In the genomic region with DNA sequence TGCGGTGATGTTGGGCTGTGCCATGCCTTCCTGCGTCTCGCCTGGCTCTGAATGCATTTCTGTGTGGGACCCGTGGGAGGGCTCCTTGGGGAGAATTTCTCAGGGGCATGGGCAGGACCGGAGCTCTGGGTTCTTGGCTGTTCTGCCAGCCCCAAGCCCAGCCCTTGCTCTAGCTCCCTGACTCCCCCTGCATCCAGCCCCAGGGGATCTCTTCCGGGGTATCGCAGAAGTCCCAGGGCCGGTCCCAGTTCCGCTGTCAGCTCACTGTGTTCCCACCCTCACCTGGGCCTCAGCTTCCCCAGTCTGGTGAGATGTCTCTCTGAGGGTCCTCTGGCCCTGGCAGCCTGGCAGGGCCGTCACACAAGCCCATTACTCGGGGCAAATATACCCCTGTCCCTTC, we compare ENCODE assay signal across 25 cellular contexts. TPM values are rescaled to one million over a fixed set of nuclear protein-coding genes. Genes with fewer than 3 reads are reported as not detected.
DNase-seq lines count a peak whose midpoint lies in the region; ATAC-seq and TF ChIP-seq lines count a peak whose summit lies in the region.
"Had no signal": no experiment of that assay in that cellular context is flagged by ENCODE, and none has a peak within 500 bp of the region (broad histone marks: within the 10 kb centered on the region; RNA-seq: fewer than 3 reads in every experiment).

No MANE protein-coding gene starts in this region.

- no peak for TF ChIP-seq POLR2A in prostate gland (IDR thresholded peaks at IDR 0.05)

- no peak for TF ChIP-seq CTCF in brain (conservative IDR thresholded peaks at IDR 0.05)
- no peak for TF ChIP-seq CTCF in prostate gland (IDR thresholded peaks at IDR 0.05)

- H3K4me1 Mint-ChIP-seq in brain = peaks cover 7% of the 10 kb centered on the region
- H3K4me1 Mint-ChIP-seq in CD4-positive, alpha-beta memory T cell = no peaks in the 10 kb centered on the region

- 55% methylated on average over 11 of the region's 11 CpGs for WGBS in prostate gland

- POLR2A ChIA-PET in CD4-positive, alpha-beta memory T cell (lab: Charles Lee; ENCODE audit: partially characterized antibody) = no interaction called here

- ATAC-seq in GM19023 (IDR thresholded peaks at IDR 0.05; ENCODE audit: unreplicated experiment) = no peak
- ATAC-seq: GM12878, HCT116 had no signal

- no peaks in the 10 kb centered on the region for H3K9me3 ChIP-seq in BLaER1
- no peaks in the 10 kb centered on the region for H3K9me3 ChIP-seq in NT2/D1 (ENCODE audit: insufficient read depth, low read length)
- no peaks in the 10 kb centered on the region for H3K9me3 ChIP-seq in prostate gland
- no peaks in the 10 kb centered on the region for H3K9me3 ChIP-seq in CD4-positive, alpha-beta memory T cell (ENCODE audit: control insufficient read depth in 1 of 2, low read length in 2 of 2)
- H3K9me3 ChIP-seq: Caco-2 had no signal

- H3K4me1 ChIP-seq in BLaER1 = peaks cover 4% of the 10 kb centered on the region; the same call in 1 of the 2 replicates
- peaks cover 18% of the 10 kb centered on the region for H3K4me1 ChIP-seq in NT2/D1 (ENCODE audit: insufficient read depth, insufficient read length)
- H3K4me1 ChIP-seq in prostate gland (replicated peaks) = peaks cover 27% of the 10 kb centered on the region
- H3K4me1 ChIP-seq in CD4-positive, alpha-beta memory T cell (ENCODE audit: insufficient read depth, low read length) = no peaks in the 10 kb centered on the region
- H3K4me1 ChIP-seq: Caco-2 had no signal

- H3K9ac ChIP-seq in BLaER1 = 0 out of 2 replicates have a peak overlapping the region, but pooled peaks have one; percentile 7
- H3K9ac ChIP-seq in NT2/D1 (ENCODE audit: insufficient read length, low read depth) = peak overlapping the region; percentile 21

- CTCF ChIA-PET in CD4-positive, alpha-beta memory T cell (lab: Charles Lee; ENCODE audit: partially characterized antibody) = interaction anchor here (1.9 kb wide), 1 partner anchor 8 kb away, joined by 5 read pairs; no protein-coding TSS in a partner anchor

- H3K4me3 ChIP-seq in BLaER1 (no peak overlapping the region), NT2/D1 (ENCODE audit: insufficient read length, low read depth) (no peak overlapping the region), prostate gland (no peak overlapping the region)
- no peak overlapping the region for H3K4me3 ChIP-seq in CD4-positive, alpha-beta memory T cell (ENCODE audit: low read length in 2 of 2)
- H3K4me3 ChIP-seq: GM12878, SK-N-MC had no signal

- no peak overlapping the region for H3K27ac ChIP-seq in BLaER1
- peak overlapping the region; percentile 81 to 84 for H3K27ac ChIP-seq in prostate gland
- H3K27ac ChIP-seq in CD4-positive, alpha-beta memory T cell (ENCODE audit: low read depth, low read length) = no peak overlapping the region
- H3K27ac ChIP-seq: SK-N-MC had no signal

- peak overlapping the region in 4 of 5 experiments; percentile 14 to 59 (median 41) for H3K27ac Mint-ChIP-seq in brain
- peak overlapping the region in 1 of 7 donors; percentile 12 for H3K27ac Mint-ChIP-seq in CD4-positive, alpha-beta memory T cell
- H3K27ac Mint-ChIP-seq: CD4-positive, alpha-beta T cell; T-helper 1 cell treated with Interleukin-12 subunit alpha and Interleukin-12 subunit beta and Interleukin-4 antibody, amounts not matched to agents 30 μg/mL and 1 μg/mL, for 36 hours had no signal

- DNase-seq in NT2/D1 (ENCODE audit: low read depth, low spot score) = no peak
- DNase-seq in prostate gland (ENCODE audit: low spot score) = no peak
- DNase-seq in CD4-positive, alpha-beta memory T cell = no peak
- DNase-seq in NCI-H2227 (lab: John Stamatoyannopoulos, UW; ENCODE audit: unreplicated experiment) = no peak
- DNase-seq: Caco-2; CD4-positive, alpha-beta T cell; EL; GDM1; Karpas-422; MV-4-11; NCI-H1105; NCI-H146; NCI-H2029; NCI-H446 treated with DMSO at 0.1 percent for 48 hours; NCI-H526; SIG-M5 had no signal

- no peaks in the 10 kb centered on the region for H3K36me3 ChIP-seq in BLaER1
- no peaks in the 10 kb centered on the region for H3K36me3 ChIP-seq in NT2/D1 (ENCODE audit: insufficient read depth, insufficient read length, low read length)
- H3K36me3 ChIP-seq in prostate gland = no peaks in the 10 kb centered on the region
- H3K36me3 ChIP-seq in CD4-positive, alpha-beta memory T cell (ENCODE audit: insufficient read depth, low read length) = no peaks in the 10 kb centered on the region

- no peaks in the 10 kb centered on the region for H3K27me3 Mint-ChIP-seq in brain
- H3K27me3 Mint-ChIP-seq in CD4-positive, alpha-beta memory T cell = no peaks in the 10 kb centered on the region
- H3K27me3 Mint-ChIP-seq: CD4-positive, alpha-beta T cell had no signal

- intact Hi-C loops in prostate gland (cut with DNase I) = no loop called here
- intact Hi-C loops in CD4-positive, alpha-beta memory T cell (cut with micrococcal nuclease) = no loop called here

- H3K36me3 Mint-ChIP-seq in brain = no peaks in the 10 kb centered on the region
- no peaks in the 10 kb centered on the region for H3K36me3 Mint-ChIP-seq in CD4-positive, alpha-beta memory T cell

- H3K27me3 ChIP-seq in BLaER1 (no peaks in the 10 kb centered on the region), NT2/D1 (ENCODE audit: insufficient read depth, insufficient read length) (no peaks in the 10 kb centered on the region), prostate gland (replicated peaks; ENCODE audit: insufficient read depth) (no peaks in the 10 kb centered on the region)
- H3K27me3 ChIP-seq in CD4-positive, alpha-beta memory T cell (ENCODE audit: insufficient read depth, low read length) = no peaks in the 10 kb centered on the region

- no peak overlapping the region for H3K4me2 ChIP-seq in BLaER1

- no peak overlapping the region for H3K4me3 Mint-ChIP-seq in brain
- H3K4me3 Mint-ChIP-seq in CD4-positive, alpha-beta memory T cell = no peak overlapping the region
- H3K4me3 Mint-ChIP-seq: CD4-positive, alpha-beta T cell; T-helper 1 cell treated with Interleukin-12 subunit alpha and Interleukin-12 subunit beta and Interleukin-4 antibody, amounts not matched to agents 30 μg/mL and 1 μg/mL, for 36 hours had no signal

- H4K20me1 ChIP-seq in BLaER1 = no peaks in the 10 kb centered on the region

- H3K9me3 Mint-ChIP-seq in brain = no peaks in the 10 kb centered on the region
- peaks cover 0 to 3% (median 0%) of the 10 kb centered on the region in 8 donors for H3K9me3 Mint-ChIP-seq in CD4-positive, alpha-beta memory T cell
- H3K9me3 Mint-ChIP-seq: CD4-positive, alpha-beta T cell; T-helper 1 cell treated with Interleukin-12 subunit alpha and Interleukin-12 subunit beta and Interleukin-4 antibody, amounts not matched to agents 30 μg/mL and 1 μg/mL, for 36 hours had no signal

RNA-seq across cellular contexts. Expression of gene SPDEF, which starts 20.5 kb away (rescaled TPM):
- not detected for polyA plus RNA-seq in brain (ENCODE audit: insufficient read depth, low read depth, low replicate concordance)
- total RNA-seq in prostate gland = 100 to 1,000 TPM; 165 to 738 TPM
- not detected for total RNA-seq in CD4-positive, alpha-beta memory T cell
- polyA plus RNA-seq in CD4-positive, alpha-beta memory T cell = not detected
- total RNA-seq: GM12878, M059J had no signal
- polyA plus RNA-seq: BJ, GM12878 had no signal

Comparison
In these comparisons a context has a peak if more than half of its experiments do, and no peak if none do; other contexts are left out.
1. H3K27ac ChIP-seq: peak in prostate gland (2 of 2); none in BLaER1 (single experiment) and CD4-positive, alpha-beta memory T cell (single experiment).
2. RNA of gene SPDEF, which starts 20.5 kb away (total RNA-seq): 165 to 738 TPM in prostate gland; not detected in CD4-positive, alpha-beta memory T cell; every median in the first group is over 100 times any median in the second.